ENCODE assay signal across 9 cellular contexts in genomic region chr12:116066381-116067230, GRCh38.
DNase-seq lines count a peak whose midpoint lies in the region; ATAC-seq and TF ChIP-seq lines count a peak whose summit lies in the region.
"Had no signal": no experiment of that assay in that cellular context is flagged by ENCODE, and none has a peak within 500 bp of the region (broad histone marks: within the 10 kb centered on the region; RNA-seq: fewer than 3 reads in every experiment).

No MANE protein-coding gene starts in this region.

- CTCF ChIA-PET in Caco-2 (lab: Charles Lee): no interaction called here

- H3K4me1 ChIP-seq in Caco-2: no peaks in the 10 kb centered on the region; the same call in 1 of the 2 replicates
- peaks cover 0 to 15% of the 10 kb centered on the region in 2 donors for H3K4me1 ChIP-seq in ascending aorta

- ATAC-seq in left colon (peak; percentile 86), GM18511 (IDR thresholded peaks at IDR 0.05; ENCODE audit: unreplicated experiment) (no peak)

- no peaks in the 10 kb centered on the region for H3K27me3 ChIP-seq in Caco-2 (replicated peaks; ENCODE audit: control insufficient read depth, insufficient read depth, low read length)
- no peaks in the 10 kb centered on the region for H3K27me3 ChIP-seq in HL-60 (ENCODE audit: insufficient read depth, poor library complexity, severe bottlenecking)
- no peaks in the 10 kb centered on the region for H3K27me3 ChIP-seq in ascending aorta

- H3K36me3 Mint-ChIP-seq in Caco-2 (ENCODE audit: insufficient read depth, unreplicated experiment): no peaks in the 10 kb centered on the region

- H3K36me3 ChIP-seq in Caco-2 (ENCODE audit: control insufficient read depth, insufficient read depth, low read length): no peaks in the 10 kb centered on the region
- no peaks in the 10 kb centered on the region for H3K36me3 ChIP-seq in ascending aorta

- H3K9me3 Mint-ChIP-seq in Caco-2 (ENCODE audit: unreplicated experiment): no peaks in the 10 kb centered on the region
- H3K9me3 Mint-ChIP-seq: T-helper 1 cell treated with Interleukin-12 subunit alpha and Interleukin-12 subunit beta and Interleukin-4 antibody, amounts not matched to agents 30 μg/mL and 1 μg/mL, for 36 hours had no signal

- DNase-seq in Caco-2 (peak; percentile 54 to 60), HL-60 (ENCODE audit: low read depth in 1 of 2, low spot score in 1 of 2) (peak; percentile 25 to 41), T follicular helper cell (ENCODE audit: low read depth) (peak; percentile 44), ascending aorta (ENCODE audit: low spot score in 2 of 2) (no peak), left colon (peak in 1 of 2 donors; percentile 58), DMS79 treated with DMSO at 0.1 percent for 48 hours (lab: John Stamatoyannopoulos, UW) (no peak)
- DNase-seq in stimulated activated CD8-positive, alpha-beta memory T cell treated with anti-CD3 and anti-CD28 coated beads, Interleukin-2, amount 100 ng/mL, for 1 hour (ENCODE audit: low read depth in 2 of 2): peak; percentile 10 to 28

- H3K4me1 Mint-ChIP-seq in Caco-2 (ENCODE audit: low read depth, unreplicated experiment): peaks cover 19% of the 10 kb centered on the region

- POLR2A ChIA-PET in Caco-2 (lab: Charles Lee): no interaction called here

- BruUV-seq in Caco-2 (replicated peaks; lab: Mats Ljungman, UMichigan): no TSS peak

- H3K4me3 ChIP-seq in Caco-2 (ENCODE audit: low read depth, low read length): no peak overlapping the region
- H3K4me3 ChIP-seq in HL-60 (replicated peaks; ENCODE audit: insufficient read depth, low read length): no peak overlapping the region
- H3K4me3 ChIP-seq in ascending aorta: no peak overlapping the region

- no peak overlapping the region for H3K27ac Mint-ChIP-seq in Caco-2 (ENCODE audit: unreplicated experiment)
- H3K27ac Mint-ChIP-seq: T-helper 1 cell treated with Interleukin-12 subunit alpha and Interleukin-12 subunit beta and Interleukin-4 antibody, amounts not matched to agents 30 μg/mL and 1 μg/mL, for 36 hours had no signal

- H3K27ac ChIP-seq in HL-60 (replicated peaks) (no peak overlapping the region), ascending aorta (no peak overlapping the region)

- TF ChIP-seq CTCF in Caco-2 (IDR thresholded peaks at IDR 0.05; ENCODE audit: insufficient read depth in 1 of 2, low read depth in 1 of 2, low read length in 1 of 2, severe bottlenecking in 1 of 2, unreplicated experiment in 1 of 2): peak; percentile 84 to 93
- TF ChIP-seq CTCF in HL-60 (IDR thresholded peaks at IDR 0.05; ENCODE audit: insufficient read depth, low read length): peak; percentile 78
- peak; percentile 17 to 73 (median 67) for TF ChIP-seq CTCF in ascending aorta (IDR thresholded peaks at IDR 0.05)

- H3K9me3 ChIP-seq in Caco-2 (no peaks in the 10 kb centered on the region), ascending aorta (no peaks in the 10 kb centered on the region)

- H3K4me3 Mint-ChIP-seq in Caco-2 (ENCODE audit: unreplicated experiment): no peak overlapping the region
- H3K4me3 Mint-ChIP-seq: T-helper 1 cell treated with Interleukin-12 subunit alpha and Interleukin-12 subunit beta and Interleukin-4 antibody, amounts not matched to agents 30 μg/mL and 1 μg/mL, for 36 hours had no signal

- intact Hi-C loops in Caco-2 (cut with micrococcal nuclease; ENCODE audit: unreplicated experiment) (loop anchor here (1.0 to 10.0 kb wide), 2 partner anchors 51 to 168 kb away; no protein-coding TSS in a partner anchor), ascending aorta (cut with DNase I) (loop anchor here (5.0 kb wide), 2 partner anchors 166 to 641 kb away; no protein-coding TSS in a partner anchor), left colon (cut with DNase I, micrococcal nuclease) (loop anchor here in 1 of 2 donors (10.0 kb wide), 1 partner anchor 48 kb away; no protein-coding TSS in a partner anchor)

- H3K27me3 Mint-ChIP-seq in Caco-2 (ENCODE audit: insufficient read depth, unreplicated experiment): no peaks in the 10 kb centered on the region

Comparison
In these comparisons a context has a peak if more than half of its experiments do, and no peak if none do; other contexts are left out.
1. DNase-seq: peak in Caco-2 (2 of 2), HL-60 (2 of 2), T follicular helper cell (single experiment) and stimulated activated CD8-positive, alpha-beta memory T cell treated with anti-CD3 and anti-CD28 coated beads, Interleukin-2, amount 100 ng/mL, for 1 hour (2 of 2); none in ascending aorta (0 of 2) and DMS79 treated with DMSO at 0.1 percent for 48 hours (single experiment).
2. Peak in every context shown above with its lines, with median percentiles within 50 percentile points of each other: CTCF ChIP-seq.